1 cellular context compared by ENCODE assay signal in the genomic region with DNA sequence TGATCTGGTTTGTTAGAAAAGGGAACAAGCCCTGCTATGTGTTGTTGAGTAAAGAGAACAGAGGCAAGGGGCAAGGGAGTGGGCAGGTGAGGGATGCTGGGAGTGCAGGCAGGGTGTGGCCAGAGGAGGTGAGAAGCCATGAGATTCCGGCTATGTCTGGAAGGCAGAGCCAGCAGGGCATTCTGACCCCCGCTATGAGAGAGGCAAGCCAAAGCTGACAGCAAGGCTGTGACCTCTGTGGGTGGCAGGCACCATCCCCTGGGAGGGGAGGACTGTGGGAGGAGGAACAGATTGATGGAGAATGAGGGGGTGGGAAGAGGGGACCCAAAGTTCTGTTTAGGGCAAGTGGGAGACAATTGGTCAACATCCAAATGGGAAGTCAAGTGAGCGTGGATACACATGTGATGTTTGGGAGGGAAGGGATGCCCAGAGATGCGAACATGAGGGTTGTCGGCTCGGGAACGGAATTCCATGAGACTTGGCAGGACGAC.
TF ChIP-seq lines count a peak whose summit lies in the region.

No MANE protein-coding gene starts in this region.

TF ChIP-seq in IMR-90, 13 proteins besides CTCF, POLR2A, EP300 and RAD21:
- TF ChIP-seq, protein P1, sequence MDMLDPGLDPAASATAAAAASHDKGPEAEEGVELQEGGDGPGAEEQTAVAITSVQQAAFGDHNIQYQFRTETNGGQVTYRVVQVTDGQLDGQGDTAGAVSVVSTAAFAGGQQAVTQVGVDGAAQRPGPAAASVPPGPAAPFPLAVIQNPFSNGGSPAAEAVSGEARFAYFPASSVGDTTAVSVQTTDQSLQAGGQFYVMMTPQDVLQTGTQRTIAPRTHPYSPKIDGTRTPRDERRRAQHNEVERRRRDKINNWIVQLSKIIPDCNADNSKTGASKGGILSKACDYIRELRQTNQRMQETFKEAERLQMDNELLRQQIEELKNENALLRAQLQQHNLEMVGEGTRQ (IDR thresholded peaks at IDR 0.05; ENCODE audit: low read depth, low read length), result no peak
- TF ChIP-seq SMC3 (IDR thresholded peaks at IDR 0.05; ENCODE audit: low read depth, low read length) (no peak), MXI1 (IDR thresholded peaks at IDR 0.05; ENCODE audit: borderline replicate concordance, low read depth, low read length) (no peak), BHLHE40 (IDR thresholded peaks at IDR 0.05; ENCODE audit: low read depth, low read length) (no peak), MAZ (IDR thresholded peaks at IDR 0.05; ENCODE audit: borderline replicate concordance, low read depth, low read length) (no peak), MAFK (IDR thresholded peaks at IDR 0.05; ENCODE audit: low read depth, low read length) (no peak), CEBPB (IDR thresholded peaks at IDR 0.05; ENCODE audit: low read depth, low read length) (no peak), ELK1 (IDR thresholded peaks at IDR 0.05; ENCODE audit: borderline replicate concordance, low read depth, low read length) (no peak), RCOR1 (IDR thresholded peaks at IDR 0.05; ENCODE audit: insufficient replicate concordance, low read length) (no peak), NFE2L2 (IDR thresholded peaks at IDR 0.05; ENCODE audit: low read depth, low read length) (no peak), RFX5 (IDR thresholded peaks at IDR 0.05; ENCODE audit: low read depth, low read length) (no peak), FOS (IDR thresholded peaks at IDR 0.05; ENCODE audit: low read depth, low read length) (no peak), CHD1 (IDR thresholded peaks at IDR 0.05; ENCODE audit: low read depth, low read length) (no peak)
